ENCODE assay signal across 16 cellular contexts in genomic region chr2:189369566-189369965, GRCh38.
DNase-seq lines count a peak whose midpoint lies in the region; ATAC-seq and TF ChIP-seq lines count a peak whose summit lies in the region.
"Had no signal": no experiment of that assay in that cellular context is flagged by ENCODE, and none has a peak within 500 bp of the region (broad histone marks: within the 10 kb centered on the region; RNA-seq: fewer than 3 reads in every experiment).

No MANE protein-coding gene starts in this region.

- H3K4me3 ChIP-seq in GM23248 (no peak overlapping the region), adipocyte (ENCODE audit: low read length) (peak overlapping the region; percentile 37), skeletal muscle satellite cell (ENCODE audit: low read length) (peak overlapping the region; percentile 40)
- H3K4me3 ChIP-seq: adrenal gland, ovary had no signal

- ATAC-seq in GM21381 (IDR thresholded peaks at IDR 0.05; ENCODE audit: unreplicated experiment): no peak
- ATAC-seq in effector memory CD8-positive, alpha-beta T cell (replicated peaks): no peak

- WGBS in GM23248 (ENCODE audit: low coverage in 1 of 2, low lambda C conversion rate in 2 of 2, missing lambda C conversion rate in 2 of 2), 2 experiments: 2 to 4% methylated on average over 3 of the region's 3 CpGs

- no peaks in the 10 kb centered on the region; the same call in 1 of the 2 replicates for H3K9me2 ChIP-seq in GM23248 (ENCODE audit: insufficient read depth)

- peaks cover 15% of the 10 kb centered on the region for H3F3A ChIP-seq in GM23248 (ENCODE audit: insufficient read depth)

- H3K27ac Mint-ChIP-seq in type B pancreatic cell: no peak overlapping the region
- H3K27ac Mint-ChIP-seq in effector memory CD8-positive, alpha-beta T cell: no peak overlapping the region
- H3K27ac Mint-ChIP-seq: immature natural killer cell had no signal

- H3K9me3 ChIP-seq in GM23248 (ENCODE audit: low read depth) (no peaks in the 10 kb centered on the region), adipocyte (ENCODE audit: control insufficient read depth, low read length) (no peaks in the 10 kb centered on the region), skeletal muscle satellite cell (replicated peaks; ENCODE audit: low read length) (no peaks in the 10 kb centered on the region)
- H3K9me3 ChIP-seq: adrenal gland, ovary had no signal

- H3K36me3 Mint-ChIP-seq in type B pancreatic cell: peaks cover 7% of the 10 kb centered on the region
- no peaks in the 10 kb centered on the region for H3K36me3 Mint-ChIP-seq in effector memory CD8-positive, alpha-beta T cell (ENCODE audit: insufficient read depth)
- H3K36me3 Mint-ChIP-seq: immature natural killer cell had no signal

- no peaks in the 10 kb centered on the region for H3K27me3 Mint-ChIP-seq in type B pancreatic cell
- H3K27me3 Mint-ChIP-seq in effector memory CD8-positive, alpha-beta T cell: no peaks in the 10 kb centered on the region

- H3K4me1 ChIP-seq in GM23248 (ENCODE audit: insufficient read depth) (peaks cover 44% of the 10 kb centered on the region), adipocyte (ENCODE audit: control insufficient read depth, insufficient read depth, low read length) (peaks cover 40% of the 10 kb centered on the region), skeletal muscle satellite cell (ENCODE audit: control insufficient read depth, insufficient read depth, low read length) (peaks cover 53% of the 10 kb centered on the region)

- H3K9me3 Mint-ChIP-seq in type B pancreatic cell: peaks cover 5% of the 10 kb centered on the region
- H3K9me3 Mint-ChIP-seq in effector memory CD8-positive, alpha-beta T cell: no peaks in the 10 kb centered on the region
- H3K9me3 Mint-ChIP-seq: immature natural killer cell had no signal

- H3K9ac ChIP-seq in GM23248 (no peak overlapping the region), adipocyte (ENCODE audit: low read length) (peak overlapping the region; percentile 52), skeletal muscle satellite cell (ENCODE audit: low read depth, low read length) (peak overlapping the region; percentile 65)

- peak; percentile 78 for DNase-seq in GM23248
- peak; percentile 75 for DNase-seq in adipocyte (ENCODE audit: low read depth)
- DNase-seq in fibroblast of peridontal ligament (ENCODE audit: extremely low read depth): peak; percentile 90
- no peak for DNase-seq in type B pancreatic cell (ENCODE audit: extremely low spot score, unreplicated experiment)
- DNase-seq in effector memory CD8-positive, alpha-beta T cell: no peak
- no peak for DNase-seq in NCI-H446 (lab: John Stamatoyannopoulos, UW)
- DNase-seq: adrenal gland, DMS79, immature natural killer cell, NCI-H1930, ovary, SHP77, substantia nigra had no signal

- in situ Hi-C loops in GM23248 (cut with MboI): no loop called here

- no peak for TF ChIP-seq CTCF in type B pancreatic cell (conservative IDR thresholded peaks at IDR 0.05)

- H3K36me3 ChIP-seq in GM23248 (ENCODE audit: low read depth) (no peaks in the 10 kb centered on the region), adipocyte (ENCODE audit: control insufficient read depth, insufficient read depth, low read length, severe bottlenecking) (no peaks in the 10 kb centered on the region), skeletal muscle satellite cell (ENCODE audit: insufficient read depth, low read length) (no peaks in the 10 kb centered on the region)
- H3K36me3 ChIP-seq: adrenal gland, ovary had no signal

- H3K4me3 Mint-ChIP-seq in type B pancreatic cell: no peak overlapping the region
- H3K4me3 Mint-ChIP-seq in effector memory CD8-positive, alpha-beta T cell: no peak overlapping the region
- H3K4me3 Mint-ChIP-seq: immature natural killer cell had no signal

- no peak overlapping the region for H2AFZ ChIP-seq in GM23248

- no peaks in the 10 kb centered on the region for H3K79me2 ChIP-seq in GM23248 (ENCODE audit: insufficient read depth)

- no peaks in the 10 kb centered on the region for H3K27me3 ChIP-seq in GM23248 (replicated peaks; ENCODE audit: insufficient read depth)
- H3K27me3 ChIP-seq in adipocyte (replicated peaks; ENCODE audit: control insufficient read depth, insufficient read depth, low read length): no peaks in the 10 kb centered on the region
- H3K27me3 ChIP-seq in skeletal muscle satellite cell (ENCODE audit: control insufficient read depth, insufficient read depth, low read length): no peaks in the 10 kb centered on the region
- H3K27me3 ChIP-seq: adrenal gland, ovary had no signal

- peak overlapping the region; percentile 52 for H3K4me2 ChIP-seq in GM23248 (ENCODE audit: unreplicated experiment)
- H3K4me2 ChIP-seq in skeletal muscle satellite cell (ENCODE audit: low read length): peak overlapping the region; percentile 12

- H4K20me1 ChIP-seq in GM23248 (ENCODE audit: insufficient read depth): no peaks in the 10 kb centered on the region

- peak overlapping the region; percentile 74 for H3K27ac ChIP-seq in GM23248
- H3K27ac ChIP-seq: adrenal gland, C4-2B, ovary had no signal

- peaks cover 12% of the 10 kb centered on the region for H3K4me1 Mint-ChIP-seq in type B pancreatic cell (ENCODE audit: unreplicated experiment)
- H3K4me1 Mint-ChIP-seq in effector memory CD8-positive, alpha-beta T cell (ENCODE audit: low read depth in 2 of 2): no peaks in the 10 kb centered on the region
- H3K4me1 Mint-ChIP-seq: immature natural killer cell had no signal

Comparison
In these comparisons a context has a peak if more than half of its experiments do, and no peak if none do; other contexts are left out.
1. DNase-seq: peak in GM23248 (single experiment), adipocyte (single experiment) and fibroblast of peridontal ligament (single experiment); none in type B pancreatic cell (single experiment), effector memory CD8-positive, alpha-beta T cell (0 of 3) and NCI-H446 (0 of 2).